Comparison of ENCODE assay signal across 8 cellular contexts in the genomic region with DNA sequence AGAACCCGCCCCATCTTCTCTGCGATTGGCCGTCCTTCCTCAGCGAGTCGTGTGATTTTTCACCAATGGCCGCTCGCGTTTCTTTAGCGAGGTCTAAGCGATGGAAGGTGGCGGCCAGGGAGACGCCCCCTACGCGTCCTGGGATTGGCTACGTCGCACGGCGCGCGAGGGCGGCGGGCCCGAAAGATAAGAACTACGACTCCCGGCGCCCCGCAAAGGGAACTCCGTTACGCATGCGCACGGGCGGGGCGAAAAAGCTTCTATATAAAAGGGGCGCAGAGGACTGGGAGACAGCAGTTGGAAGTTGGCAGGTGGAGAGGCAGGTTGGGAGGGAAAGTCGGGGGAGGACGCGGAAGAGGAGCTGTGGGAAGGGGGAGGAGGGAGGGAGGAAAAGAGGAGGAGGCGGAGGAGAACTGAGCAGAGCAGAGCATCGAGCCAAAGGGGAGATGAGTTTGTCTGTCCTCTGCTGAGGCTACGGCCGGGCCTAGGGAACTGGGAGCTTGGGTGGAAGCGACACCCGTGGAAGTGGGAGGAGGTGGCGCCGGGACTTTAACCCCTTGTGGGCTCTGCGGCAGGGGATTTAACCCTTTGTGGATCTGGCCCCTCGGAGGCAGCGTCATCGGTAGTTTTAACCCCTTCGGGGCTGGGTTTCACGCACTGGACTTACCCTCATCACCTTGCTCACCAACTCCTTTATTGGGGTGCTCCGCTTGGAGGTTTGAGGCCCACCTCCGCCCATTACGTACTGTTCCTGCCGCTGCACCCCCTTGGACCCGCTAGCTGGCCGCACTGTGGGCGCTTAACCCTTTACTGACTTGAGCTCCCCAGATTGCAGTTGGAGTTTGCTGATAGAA. TPM values are rescaled to one million over a fixed set of nuclear protein-coding genes. Genes with fewer than 3 reads are reported as not detected.
DNase-seq lines count a peak whose midpoint lies in the region; ATAC-seq and TF ChIP-seq lines count a peak whose summit lies in the region.

A gene with protein sequence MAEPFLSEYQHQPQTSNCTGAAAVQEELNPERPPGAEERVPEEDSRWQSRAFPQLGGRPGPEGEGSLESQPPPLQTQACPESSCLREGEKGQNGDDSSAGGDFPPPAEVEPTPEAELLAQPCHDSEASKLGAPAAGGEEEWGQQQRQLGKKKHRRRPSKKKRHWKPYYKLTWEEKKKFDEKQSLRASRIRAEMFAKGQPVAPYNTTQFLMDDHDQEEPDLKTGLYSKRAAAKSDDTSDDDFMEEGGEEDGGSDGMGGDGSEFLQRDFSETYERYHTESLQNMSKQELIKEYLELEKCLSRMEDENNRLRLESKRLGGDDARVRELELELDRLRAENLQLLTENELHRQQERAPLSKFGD (plus strand): TSS at position 293 of the 854 bp plus-strand sequence. CDS start 716 bp downstream, outside the sequence.

- peak; percentile 99 for TF ChIP-seq POLR2A in tibial nerve (IDR thresholded peaks at IDR 0.05)

- H3K4me1 ChIP-seq in cardiac muscle cell (ENCODE audit: low read depth) (peaks cover 7% of the 10 kb centered on the region), parathyroid adenoma (peaks cover 5% of the 10 kb centered on the region), tibial nerve (peaks cover 0 to 66% (median 37%) of the 10 kb centered on the region in 4 donors)

- H3K9me3 Mint-ChIP-seq in T-cell: no peaks in the 10 kb centered on the region

- CTCF ChIA-PET in T-cell (lab: Charles Lee): interaction anchor here (0.5 to 7.3 kb wide), 18 partner anchors 12 to 1788 kb away, joined by 3 to 277 read pairs (median 4); a partner anchor contains a TSS

- peak; percentile 71 to 100 for TF ChIP-seq EP300 in tibial nerve (IDR thresholded peaks at IDR 0.05)

- H3K79me2 ChIP-seq in parathyroid adenoma: peaks cover 14% of the 10 kb centered on the region

- peaks cover 59 to 67% (median 61%) of the 10 kb centered on the region in 3 donors for H3K4me1 Mint-ChIP-seq in T-cell

- peak within 1 kb of the TSS; percentile 98 for H3K9ac ChIP-seq in parathyroid adenoma

- TF ChIP-seq CTCF in GM12875 (IDR thresholded peaks at IDR 0.05; ENCODE audit: borderline replicate concordance, insufficient read depth, low read depth, low read length) (no peak), cardiac muscle cell (IDR thresholded peaks at IDR 0.05; ENCODE audit: low read depth, low read length) (no peak), parathyroid adenoma (IDR thresholded peaks at IDR 0.05) (no peak), tibial nerve (IDR thresholded peaks at IDR 0.05) (peak in 1 of 5 experiments; percentile 12)

- peak within 1 kb of the TSS; percentile 93 to 100 (median 97) for H3K4me3 Mint-ChIP-seq in T-cell

- peak within 1 kb of the TSS; percentile 87 for H3K4me2 ChIP-seq in parathyroid adenoma (ENCODE audit: low read length)

- no peaks in the 10 kb centered on the region for H3K36me3 Mint-ChIP-seq in T-cell

- H3K9me3 ChIP-seq in cardiac muscle cell (ENCODE audit: low read depth) (no peaks in the 10 kb centered on the region), parathyroid adenoma (ENCODE audit: control insufficient read depth, low read length) (no peaks in the 10 kb centered on the region), tibial nerve (no peaks in the 10 kb centered on the region)

- H3K27me3 Mint-ChIP-seq in T-cell: peaks cover 0 to 2% of the 10 kb centered on the region in 2 donors

- DNase-seq in NCI-H1436 treated with DMSO at 0.1 percent for 48 hours (lab: John Stamatoyannopoulos, UW) (peak; percentile 99), T-cell (peak; percentile 97 to 100 (median 99)), cardiac muscle cell (ENCODE audit: low read depth in 1 of 2, low spot score in 1 of 2) (peak; percentile 100), tibial nerve (ENCODE audit: low spot score in 2 of 2) (peak; percentile 98)

- H3K27me3 ChIP-seq in cardiac muscle cell (no peaks in the 10 kb centered on the region), parathyroid adenoma (ENCODE audit: control insufficient read depth, insufficient read depth, low read length) (no peaks in the 10 kb centered on the region), tibial nerve (no peaks in the 10 kb centered on the region)

- H3K36me3 ChIP-seq in cardiac muscle cell (no peaks in the 10 kb centered on the region), parathyroid adenoma (ENCODE audit: control insufficient read depth, insufficient read depth, low read length) (no peaks in the 10 kb centered on the region), tibial nerve (no peaks in the 10 kb centered on the region)

- peak within 1 kb of the TSS; percentile 80 for H3K27ac ChIP-seq in adipose tissue (ENCODE audit: low read depth, low read length)
- peak within 1 kb of the TSS; percentile 96 for H3K27ac ChIP-seq in cardiac muscle cell
- H3K27ac ChIP-seq in parathyroid adenoma: peak within 1 kb of the TSS; percentile 100
- peak within 1 kb of the TSS; percentile 93 to 99 (median 96) for H3K27ac ChIP-seq in tibial nerve

- H3K27ac Mint-ChIP-seq in T-cell: peak within 1 kb of the TSS; percentile 99 to 100

- peak within 1 kb of the TSS; percentile 84 for H2AFZ ChIP-seq in parathyroid adenoma

- POLR2A ChIA-PET in T-cell (lab: Charles Lee): interaction anchor here (0.6 to 4.3 kb wide), 21 partner anchors 9 to 872 kb away, joined by 3 to 45 read pairs (median 5); a partner anchor contains a TSS

- ATAC-seq in HG02840 (IDR thresholded peaks at IDR 0.05; ENCODE audit: low FRiP score, unreplicated experiment): peak; percentile 74
- peak; percentile 77 to 83 (median 81) for ATAC-seq in T-cell (replicated peaks in 1 of 4)

- H3K4me3 ChIP-seq in GM12875 (ENCODE audit: low read depth, low read length): peak within 1 kb of the TSS; percentile 84
- H3K4me3 ChIP-seq in cardiac muscle cell: peak within 1 kb of the TSS; percentile 66
- peak within 1 kb of the TSS; percentile 89 for H3K4me3 ChIP-seq in parathyroid adenoma (ENCODE audit: low read depth, low read length)
- peak within 1 kb of the TSS; percentile 69 to 88 (median 81) for H3K4me3 ChIP-seq in tibial nerve

- 0 to 1% (median 0%) methylated on average over 57 to 58 of the region's 58 CpGs for WGBS in adipose tissue, 3 donors
- WGBS in tibial nerve, 2 donors: 0 to 1% methylated on average over 55 to 58 of the region's 58 CpGs

RNA-seq across cellular contexts. Expression of the gene that starts here (rescaled TPM):
- 10 to 100 TPM; 32.3 to 55.9 (median 34.5) TPM for total RNA-seq in T-cell
- 10 to 100 TPM in 2 of 3 donors, 1 to 10 TPM in 1; 5.4 to 24.9 (median 13.4) TPM for polyA plus RNA-seq in adipose tissue
- total RNA-seq in cardiac muscle cell: 20.9 and 34.8 TPM in 2 replicates
- polyA plus RNA-seq in cardiac muscle cell: 17.7 and 17.9 TPM in 2 replicates
- total RNA-seq in tibial nerve: 10 to 100 TPM; 22.2 to 35.2 (median 29.7) TPM

Comparison
In these comparisons a context has a peak if more than half of its experiments do, and no peak if none do; other contexts are left out.
1. Peak in every context shown above with its lines: DNase-seq, ATAC-seq, H3K4me3 ChIP-seq and H3K27ac ChIP-seq.